In genomic region chr14:24710403-24711063, GRCh38 we compare ENCODE assay signal across 8 cellular contexts.
DNase-seq lines count a peak whose midpoint lies in the region; ATAC-seq and TF ChIP-seq lines count a peak whose summit lies in the region.

No MANE protein-coding gene starts in this region.

- no peak for ATAC-seq in HG03025 (IDR thresholded peaks at IDR 0.05; ENCODE audit: low FRiP score, unreplicated experiment)

- TF ChIP-seq POLR2A in NB4 (IDR thresholded peaks at IDR 0.05; ENCODE audit: extremely low read depth, insufficient read length): no peak

- in situ Hi-C loops in T47D (cut with HindIII; ENCODE audit: low pct_unique_long_range_greater_than_20kb, low sequenced_read_pairs): no loop called here

- TF ChIP-seq CTCF in NB4 (IDR thresholded peaks at IDR 0.05; ENCODE audit: low read depth, low read length): peak; percentile 84

- no peak overlapping the region for H3K4me3 ChIP-seq in NB4 (ENCODE audit: low read depth, low read length)

- DNase-seq in SKM-1 (lab: John Stamatoyannopoulos, UW; ENCODE audit: unreplicated experiment) (peak; percentile 2), SKM-1 treated with dmso at 0.1 percent for 144 hours (lab: John Stamatoyannopoulos, UW; ENCODE audit: unreplicated experiment) (no peak), NB4 (ENCODE audit: low read depth) (peak; percentile 63), T-helper 2 cell (peak in 4 of 5 experiments; percentile 12 to 67 (median 24)), T47D (ENCODE audit: low read depth in 1 of 2, low spot score in 1 of 2) (peak; percentile 5 to 54), iris pigment epithelial cell (ENCODE audit: low read depth) (peak; percentile 60)
- peak; percentile 62 for DNase-seq in stimulated activated CD4-positive, alpha-beta T cell treated with anti-CD3 and anti-CD28 coated beads, Interleukin-15, amount 100 ng/mL, for 24 hours
